21 cellular contexts compared by ENCODE assay signal in genomic region chr2:134839649-134840048, GRCh38. TPM values are rescaled to one million over a fixed set of nuclear protein-coding genes. Genes with fewer than 3 reads are reported as not detected.
A peak's percentile ranks its signal among the peaks of the same experiment; 100 is the strongest.
DNase-seq lines count a peak whose midpoint lies in the region; ATAC-seq, FAIRE-seq and TF ChIP-seq lines count a peak whose summit lies in the region.
"Had no signal": no experiment of that assay in that cellular context is flagged by ENCODE, and none has a peak within 500 bp of the region (broad histone marks: within the 10 kb centered on the region; RNA-seq: fewer than 3 reads in every experiment).

No MANE protein-coding gene starts in this region.

- intact Hi-C loops in left cardiac atrium (cut with DNase I) = no loop called here

- peak overlapping the region; percentile 10; the same call in 1 of the 3 replicates for H3K4me2 ChIP-seq in A549

- no peak overlapping the region for H3K4me3 ChIP-seq in A549
- H3K4me3 ChIP-seq: right atrium auricular region, thoracic aorta had no signal

- no peak for TF ChIP-seq EP300 in A549 (IDR thresholded peaks at IDR 0.05)

- DNase-seq in A549 (ENCODE audit: low read depth in 1 of 2, low spot score in 1 of 2) (no peak), GM19239 (ENCODE audit: insufficient read length, low spot score) (no peak), NCI-H2029 (lab: John Stamatoyannopoulos, UW) (peak; percentile 31), NOMO-1 (lab: John Stamatoyannopoulos, UW; ENCODE audit: unreplicated experiment in 2 of 2) (no peak), left cardiac atrium (no peak), AG08396 (ENCODE audit: low spot score) (no peak)
- DNase-seq: activated naive CD8-positive, alpha-beta T cell treated with anti-CD3 and anti-CD28 coated beads for 36 hours; activated T-cell treated with anti-CD3 and anti-CD28 coated beads, Interleukin-2, amount 50 U/mL, for 24 hours; H9; Karpas-422; NCI-H1930; nephron progenitor cell; OCI-M1; stimulated activated CD4-positive, alpha-beta T cell treated with anti-CD3 and anti-CD28 coated beads, Interleukin-2, amount 100 ng/mL, for 48 hours had no signal

- no peak for TF ChIP-seq CTCF in A549 (IDR thresholded peaks at IDR 0.05)

- no peak for FAIRE-seq in A549 (lab: Jason Lieb, UNC)
- FAIRE-seq in GM19239 (lab: Jason Lieb, UNC) = peak; percentile 4
- peak; percentile 97 for FAIRE-seq in islet of Langerhans (lab: Jason Lieb, UNC)
- FAIRE-seq: D721Med had no signal

- TF ChIP-seq POLR2A in A549 (IDR thresholded peaks at IDR 0.05; ENCODE audit: low read length) = no peak

- peaks cover 27% of the 10 kb centered on the region; the same call in 2 of the 3 replicates for H3K4me1 ChIP-seq in A549
- H3K4me1 ChIP-seq: right atrium auricular region had no signal

- no peak for ATAC-seq in A549
- no peak for ATAC-seq in esophagus mucosa
- no peak for ATAC-seq in left cardiac atrium

- TF ChIP-seq RAD21 in A549 (conservative IDR thresholded peaks at IDR 0.05 in 1 of 2, IDR thresholded peaks at IDR 0.05 in 1 of 2) = no peak

- peak overlapping the region in 1 of 2 experiments; percentile 31; a peak in 1 of 6 replicates for H3K27ac ChIP-seq in A549
- H3K27ac ChIP-seq: HL-60, right atrium auricular region, thoracic aorta had no signal

- POLR2A ChIA-PET in A549 (lab: Yijun Ruan, JAX) = no interaction called here

- H3K9me3 ChIP-seq in A549 = peaks cover 18% of the 10 kb centered on the region; the same call in 2 of the 3 replicates

- 62% methylated on average over 2 of the region's 2 CpGs for WGBS in A549 (ENCODE audit: missing lambda C conversion rate)

- CTCF ChIA-PET in A549 (lab: Yijun Ruan, JAX) = interaction anchor here (0.6 kb wide), 1 partner anchor 387 kb away, joined by 3 read pairs; no protein-coding TSS in a partner anchor

TF ChIP-seq in A549, 52 proteins besides CTCF, POLR2A, EP300 and RAD21:
- TF ChIP-seq NR3C1 (IDR thresholded peaks at IDR 0.05) = no peak
- no peak for TF ChIP-seq RNF2 (IDR thresholded peaks at IDR 0.05; ENCODE audit: borderline replicate concordance, low read depth)
- no peak for TF ChIP-seq HDAC2 (IDR thresholded peaks at IDR 0.05)
- TF ChIP-seq POLR2AphosphoS2 (conservative IDR thresholded peaks at IDR 0.05; ENCODE audit: low read length) = no peak
- no peak for TF ChIP-seq HES2 (IDR thresholded peaks at IDR 0.05)
- no peak for TF ChIP-seq CBX2 (IDR thresholded peaks at IDR 0.05; ENCODE audit: borderline replicate concordance, low read depth)
- TF ChIP-seq CHD2 (IDR thresholded peaks at IDR 0.05; ENCODE audit: low read length, partially characterized antibody) = no peak
- no peak for TF ChIP-seq ZSCAN20 (CRISPR knock-in tag; IDR thresholded peaks at IDR 0.05)
- TF ChIP-seq ZNF302 (CRISPR knock-in tag; IDR thresholded peaks at IDR 0.05) = no peak
- no peak for TF ChIP-seq BCL3 (IDR thresholded peaks at IDR 0.05)
- TF ChIP-seq TFCP2L1 (CRISPR knock-in tag; IDR thresholded peaks at IDR 0.05) = no peak
- no peak for TF ChIP-seq GATA3 (IDR thresholded peaks at IDR 0.05; ENCODE audit: borderline replicate concordance)

RNA-seq across cellular contexts. Expression of gene ACMSD, which starts 1.2 kb away (rescaled TPM):
- 0.09 and 0.13 TPM in 2 replicates for polyA plus RNA-seq in A549 (2011; rRNA removed)
- not detected in 2 replicates for polyA plus RNA-seq in A549 (2012; cell fraction: cytosol; rRNA removed)
- polyA plus RNA-seq in A549 (2012; cell fraction: nucleus; rRNA removed) = not detected in 2 replicates
- polyA plus RNA-seq in A549 (2017; fragmentation: RNase III; extraction: RNeasy Plus Mini Kit Qiagen cat#74134 plus additional on column Dnase treatment) = not detected in 3 replicates
- 0.19 TPM in 1 of 2 replicates, not detected in the other for polyA minus RNA-seq in A549 (2011; rRNA and poly(A)+ RNA removed)
- total RNA-seq in esophagus mucosa = not detected
- total RNA-seq in left cardiac atrium = not detected
- total RNA-seq: activated naive CD8-positive, alpha-beta T cell treated with anti-CD3 and anti-CD28 coated beads for 36 hours; fibroblast of lung; H9; right atrium auricular region; thoracic aorta had no signal
- polyA plus RNA-seq: fibroblast of lung had no signal
